21 cellular contexts compared by ENCODE assay signal in genomic region chr6:40038626-40039025, GRCh38.
"Had no signal": no experiment of that assay in that cellular context is flagged by ENCODE, and none has a peak within 500 bp of the region (broad histone marks: within the 10 kb centered on the region; RNA-seq: fewer than 3 reads in every experiment).

No MANE protein-coding gene starts in this region.

- ATAC-seq: effector memory CD8-positive, alpha-beta T cell; foreskin keratinocyte; gastroesophageal sphincter; heart left ventricle; left cardiac atrium; left lung; left ventricle myocardium superior; lower lobe of right lung; mucosa of descending colon had no signal

- H3K27me3 ChIP-seq: colonic mucosa, foreskin keratinocyte, hepatocyte, left lung had no signal

- H3K4me1 ChIP-seq: colonic mucosa, esophagus muscularis mucosa, foreskin keratinocyte, gastroesophageal sphincter, heart left ventricle, left lung, lower lobe of right lung had no signal

- H2AFZ ChIP-seq: hepatocyte had no signal

- H3K79me2 ChIP-seq: hepatocyte had no signal

- FAIRE-seq: endothelial cell of umbilical vein, frontal cortex, islet of Langerhans, keratinocyte had no signal

- H3K27ac ChIP-seq: colonic mucosa, esophagus muscularis mucosa, foreskin keratinocyte, gastroesophageal sphincter, heart left ventricle, hepatocyte, left lung, lower lobe of right lung had no signal

- H3K36me3 ChIP-seq: colonic mucosa, esophagus muscularis mucosa, gastroesophageal sphincter, heart left ventricle, left lung, lower lobe of right lung had no signal

- H3K4me3 ChIP-seq: colonic mucosa, esophagus muscularis mucosa, gastroesophageal sphincter, heart left ventricle, hepatocyte, left lung, lower lobe of right lung, mucosa of descending colon had no signal

- DNase-seq: colonic mucosa; cortex of kidney; effector CD8-positive, alpha-beta T cell; effector memory CD8-positive, alpha-beta T cell; foreskin keratinocyte; heart left ventricle; hypothalamus; left cardiac atrium; left ventricle myocardium superior; lower lobe of right lung; mesenchymal stem cell; mucosa of descending colon; naive B cell had no signal

- H3K4me2 ChIP-seq: hepatocyte had no signal

- H3K9me3 ChIP-seq: colonic mucosa, lower lobe of right lung, mucosa of descending colon had no signal
